1 cellular context compared by ENCODE assay signal in genomic region chr3:150202696-150203095, GRCh38.
TF ChIP-seq lines count a peak whose summit lies in the region.

No MANE protein-coding gene starts in this region.

TF ChIP-seq in GM23338, 12 proteins besides CTCF, POLR2A, EP300 and RAD21 (continued from another document):
- TF ChIP-seq ZNF462 (CRISPR knock-in tag; IDR thresholded peaks at IDR 0.05): no peak
- no peak for TF ChIP-seq STAT1 (IDR thresholded peaks at IDR 0.05; ENCODE audit: unreplicated experiment)
- no peak for TF ChIP-seq EZH2 (IDR thresholded peaks at IDR 0.05; ENCODE audit: low read depth, unreplicated experiment)
- TF ChIP-seq ETS1 (IDR thresholded peaks at IDR 0.05): no peak
- no peak for TF ChIP-seq ZNF114 (CRISPR knock-in tag; IDR thresholded peaks at IDR 0.05)
- no peak for TF ChIP-seq EZH2phosphoT487 (IDR thresholded peaks at IDR 0.05; ENCODE audit: unreplicated experiment)
- no peak for TF ChIP-seq NANOG (IDR thresholded peaks at IDR 0.05; ENCODE audit: borderline replicate concordance)
- TF ChIP-seq POLR2AphosphoS5 (IDR thresholded peaks at IDR 0.05; ENCODE audit: low read depth): no peak
